Comparison of ENCODE assay signal across 1 cellular context in the genomic region with DNA sequence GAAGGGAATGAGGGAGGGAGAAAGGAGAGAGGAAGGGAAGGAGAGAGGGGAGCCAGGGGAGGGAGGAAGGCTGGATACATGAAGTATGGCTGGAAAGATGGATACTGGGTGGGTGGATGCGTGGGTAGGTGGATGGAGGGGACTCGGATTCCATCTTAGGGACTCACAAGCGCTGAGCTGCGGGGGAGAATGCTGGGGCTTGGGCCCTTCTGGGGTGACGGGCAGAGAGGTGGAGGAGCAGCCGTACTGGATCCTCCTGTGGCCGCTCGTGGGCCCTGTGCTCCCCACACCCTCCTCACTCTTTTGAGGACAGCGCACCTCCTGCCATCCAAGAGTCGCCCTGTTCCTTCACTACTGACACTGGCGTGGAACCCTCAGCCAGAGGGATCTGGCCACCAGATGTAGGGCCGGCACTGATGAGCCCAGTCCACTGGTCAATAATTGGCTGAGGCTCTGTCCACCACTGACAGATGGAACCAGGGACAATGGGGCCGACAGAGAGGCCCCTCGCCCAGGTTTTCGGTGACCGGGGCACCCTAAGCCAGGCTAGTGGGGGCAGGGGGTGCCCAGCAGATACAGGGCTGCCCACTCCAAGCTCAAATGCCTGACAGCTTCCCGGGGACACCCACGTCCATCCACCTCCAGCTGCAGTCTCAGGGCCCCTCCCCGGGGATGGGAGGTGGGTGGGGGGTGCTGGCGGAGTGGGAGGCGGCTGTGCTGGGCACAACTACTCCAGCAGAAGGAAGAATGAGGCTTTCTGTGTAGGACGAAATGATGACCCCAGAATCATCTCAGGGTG.
TF ChIP-seq lines count a peak whose summit lies in the region.

No MANE protein-coding gene starts in this region.

TF ChIP-seq in HEK293, 187 proteins besides CTCF, POLR2A, EP300 and RAD21 (continued from another document):
- TF ChIP-seq, protein P1, sequence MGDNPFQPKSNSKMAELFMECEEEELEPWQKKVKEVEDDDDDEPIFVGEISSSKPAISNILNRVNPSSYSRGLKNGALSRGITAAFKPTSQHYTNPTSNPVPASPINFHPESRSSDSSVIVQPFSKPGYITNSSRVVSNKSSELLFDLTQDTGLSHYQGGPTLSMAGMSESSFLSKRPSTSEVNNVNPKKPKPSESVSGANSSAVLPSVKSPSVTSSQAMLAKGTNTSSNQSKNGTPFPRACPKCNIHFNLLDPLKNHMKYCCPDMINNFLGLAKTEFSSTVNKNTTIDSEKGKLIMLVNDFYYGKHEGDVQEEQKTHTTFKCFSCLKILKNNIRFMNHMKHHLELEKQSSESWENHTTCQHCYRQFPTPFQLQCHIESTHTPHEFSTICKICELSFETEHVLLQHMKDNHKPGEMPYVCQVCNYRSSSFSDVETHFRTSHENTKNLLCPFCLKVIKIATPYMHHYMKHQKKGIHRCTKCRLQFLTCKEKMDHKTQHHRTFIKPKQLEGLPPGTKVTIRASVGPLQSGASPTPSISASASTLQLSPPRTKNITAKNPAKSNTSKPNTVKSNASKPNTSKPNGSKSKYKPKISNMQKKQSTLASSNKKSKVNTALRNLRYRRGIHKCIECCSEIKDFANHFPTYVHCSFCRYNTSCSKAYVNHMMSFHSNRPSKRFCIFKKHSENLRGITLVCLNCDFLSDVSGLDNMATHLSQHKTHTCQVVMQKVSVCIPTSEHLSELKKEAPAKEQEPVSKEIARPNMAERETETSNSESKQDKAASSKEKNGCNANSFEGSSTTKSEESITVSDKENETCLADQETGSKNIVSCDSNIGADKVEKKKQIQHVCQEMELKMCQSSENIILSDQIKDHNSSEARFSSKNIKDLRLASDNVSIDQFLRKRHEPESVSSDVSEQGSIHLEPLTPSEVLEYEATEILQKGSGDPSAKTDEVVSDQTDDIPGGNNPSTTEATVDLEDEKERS (tag by site-specific recombination; IDR thresholded peaks at IDR 0.05) = no peak
- TF ChIP-seq ZNF658 (tag by site-specific recombination; IDR thresholded peaks at IDR 0.05) (no peak), ZNF140 (tag by site-specific recombination; IDR thresholded peaks at IDR 0.05) (no peak), ZIC2 (tag by site-specific recombination; IDR thresholded peaks at IDR 0.05) (no peak)
